10 cellular contexts compared by ENCODE assay signal in the genomic region with DNA sequence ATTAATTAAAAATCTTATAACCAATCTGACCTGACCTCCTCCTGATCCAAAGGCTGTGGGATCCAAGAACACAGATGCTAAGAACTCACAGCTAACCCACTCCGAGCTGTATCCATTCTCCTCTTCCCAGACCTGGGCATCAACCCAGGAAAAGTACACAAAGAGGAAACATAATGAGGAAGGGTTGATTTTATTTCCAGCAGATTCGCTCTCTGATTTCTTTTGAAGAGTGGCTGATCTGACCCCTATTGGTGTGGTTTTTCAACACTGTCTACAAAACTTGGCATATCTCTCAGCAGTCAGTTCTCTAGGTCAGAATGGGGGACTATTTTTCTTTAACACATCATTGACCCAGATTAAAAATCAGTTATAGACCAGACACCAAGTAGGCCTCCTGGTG.
"Had no signal": no experiment of that assay in that cellular context is flagged by ENCODE, and none has a peak within 500 bp of the region (broad histone marks: within the 10 kb centered on the region; RNA-seq: fewer than 3 reads in every experiment).

No MANE protein-coding gene starts in this region.

- H3K27me3 Mint-ChIP-seq: activated CD8-positive, alpha-beta memory T cell treated with anti-CD3 and anti-CD28 coated beads, Interleukin-2, amount 10 ng/mL, durations not matched to agents 7 days and 5 days had no signal

- H3K4me1 Mint-ChIP-seq: activated CD8-positive, alpha-beta memory T cell treated with anti-CD3 and anti-CD28 coated beads, Interleukin-2, amount 10 ng/mL, durations not matched to agents 7 days and 5 days; activated naive CD4-positive, alpha-beta T cell treated with anti-CD3 and anti-CD28 coated beads, Interleukin-2, amount 50 U/mL, for 24 hours; stimulated activated effector memory CD8-positive, alpha-beta T cell treated with anti-CD3 and anti-CD28 coated beads, Interleukin-12 subunit alpha, Interleukin-12 subunit beta, amount 100 ng/mL, for 72 hours had no signal

- ATAC-seq: activated CD8-positive, alpha-beta memory T cell treated with anti-CD3 and anti-CD28 coated beads, Interleukin-2, amount 10 ng/mL, durations not matched to agents 7 days and 5 days; gastrocnemius medialis; right cardiac atrium; stimulated activated effector memory CD8-positive, alpha-beta T cell treated with anti-CD3 and anti-CD28 coated beads, Interleukin-12 subunit alpha, Interleukin-12 subunit beta, amount 100 ng/mL, for 72 hours had no signal

- H3K4me1 ChIP-seq: gastrocnemius medialis, parathyroid adenoma had no signal

- H3K36me3 Mint-ChIP-seq: activated CD8-positive, alpha-beta memory T cell treated with anti-CD3 and anti-CD28 coated beads, Interleukin-2, amount 10 ng/mL, durations not matched to agents 7 days and 5 days; activated naive CD4-positive, alpha-beta T cell treated with anti-CD3 and anti-CD28 coated beads, Interleukin-2, amount 50 U/mL, for 24 hours; stimulated activated effector memory CD8-positive, alpha-beta T cell treated with anti-CD3 and anti-CD28 coated beads, Interleukin-12 subunit alpha, Interleukin-12 subunit beta, amount 100 ng/mL, for 72 hours had no signal

- H3K27ac ChIP-seq: gastrocnemius medialis, parathyroid adenoma had no signal

- H3K4me3 ChIP-seq: gastrocnemius medialis had no signal

- H3K79me2 ChIP-seq: parathyroid adenoma had no signal

- H3K36me3 ChIP-seq: gastrocnemius medialis had no signal

- H3K27me3 ChIP-seq: gastrocnemius medialis had no signal

- H3K27ac Mint-ChIP-seq: activated CD8-positive, alpha-beta memory T cell treated with anti-CD3 and anti-CD28 coated beads, Interleukin-2, amount 10 ng/mL, durations not matched to agents 7 days and 5 days; activated naive CD4-positive, alpha-beta T cell treated with anti-CD3 and anti-CD28 coated beads, Interleukin-2, amount 50 U/mL, for 24 hours; activated T-cell treated with anti-CD3 and anti-CD28 coated beads, Interleukin-2, amount 50 U/mL, for 24 hours; stimulated activated effector memory CD8-positive, alpha-beta T cell treated with anti-CD3 and anti-CD28 coated beads, Interleukin-12 subunit alpha, Interleukin-12 subunit beta, amount 100 ng/mL, for 72 hours had no signal

- H3K9ac ChIP-seq: parathyroid adenoma had no signal

- DNase-seq: activated CD4-positive, alpha-beta T cell treated with anti-CD3 and anti-CD28 coated beads, Interleukin-2, amount 50 U/mL, for 4 hours; activated CD8-positive, alpha-beta memory T cell treated with anti-CD3 and anti-CD28 coated beads, Interleukin-2, amount 10 ng/mL, durations not matched to agents 7 days and 5 days; activated effector memory CD4-positive, alpha-beta T cell treated with Interleukin-2 at 50 U/mL for 16 hours; activated T-cell treated with anti-CD3 and anti-CD28 coated beads, Interleukin-2, amount 50 U/mL, for 24 hours; gastrocnemius medialis; right cardiac atrium; trophoblast cell had no signal

- H2AFZ ChIP-seq: parathyroid adenoma had no signal

- H3K4me3 Mint-ChIP-seq: activated CD8-positive, alpha-beta memory T cell treated with anti-CD3 and anti-CD28 coated beads, Interleukin-2, amount 10 ng/mL, durations not matched to agents 7 days and 5 days; activated naive CD4-positive, alpha-beta T cell treated with anti-CD3 and anti-CD28 coated beads, Interleukin-2, amount 50 U/mL, for 24 hours; activated T-cell treated with anti-CD3 and anti-CD28 coated beads, Interleukin-2, amount 50 U/mL, for 24 hours; stimulated activated effector memory CD8-positive, alpha-beta T cell treated with anti-CD3 and anti-CD28 coated beads, Interleukin-12 subunit alpha, Interleukin-12 subunit beta, amount 100 ng/mL, for 72 hours had no signal
